In genomic region chr3:133414021-133414392, GRCh38 we compare ENCODE assay signal across 20 cellular contexts. TPM values are rescaled to one million over a fixed set of nuclear protein-coding genes. Genes with fewer than 3 reads are reported as not detected.
"Had no signal": no experiment of that assay in that cellular context is flagged by ENCODE, and none has a peak within 500 bp of the region (broad histone marks: within the 10 kb centered on the region; RNA-seq: fewer than 3 reads in every experiment).

No MANE protein-coding gene starts in this region.

- H3K4me3 Mint-ChIP-seq: activated CD4-positive, alpha-beta T cell treated with anti-CD3 and anti-CD28 coated beads, Interleukin-2, amount 10 ng/mL, durations not matched to agents 24 days and 14 days; activated CD8-positive, alpha-beta T cell treated with anti-CD3 and anti-CD28 coated beads for 36 hours; activated naive CD8-positive, alpha-beta T cell treated with anti-CD3 and anti-CD28 coated beads, Interleukin-2, amount 10 ng/mL, durations not matched to agents 7 days and 5 days; activated T-cell treated with anti-CD3 and anti-CD28 coated beads, Interleukin-2, amount 50 U/mL, for 24 hours; mesothelial cell of epicardium; nephron progenitor cell had no signal

- H3K36me3 ChIP-seq: gastroesophageal sphincter, heart right ventricle, lower lobe of right lung had no signal

- H3K9me3 ChIP-seq: gastroesophageal sphincter, heart right ventricle, lower lobe of right lung had no signal

- DNase-seq: activated CD4-positive, alpha-beta T cell treated with anti-CD3 and anti-CD28 coated beads, Interleukin-2, amount 10 ng/mL, durations not matched to agents 24 days and 14 days; activated naive CD4-positive, alpha-beta T cell treated with Interleukin-2 at 50 U/mL for 16 hours; activated naive CD8-positive, alpha-beta T cell treated with anti-CD3 and anti-CD28 coated beads, Interleukin-2, amount 10 ng/mL, durations not matched to agents 7 days and 5 days; activated T-cell treated with anti-CD3 and anti-CD28 coated beads, Interleukin-2, amount 50 U/mL, for 24 hours; cortex of kidney; effector CD4-positive, alpha-beta T cell; heart right ventricle; lower lobe of right lung; nephron progenitor cell; stimulated activated CD4-positive, alpha-beta T cell treated with anti-CD3 and anti-CD28 coated beads, Interleukin-15, amount 100 ng/mL, for 24 hours; stimulated activated CD4-positive, alpha-beta T cell treated with anti-CD3 and anti-CD28 coated beads, Interleukin-2, amount 100 ng/mL, for 48 hours; T1000 had no signal

- H3K9me3 Mint-ChIP-seq: activated CD8-positive, alpha-beta T cell treated with anti-CD3 and anti-CD28 coated beads for 36 hours; activated T-cell treated with anti-CD3 and anti-CD28 coated beads, Interleukin-2, amount 50 U/mL, for 24 hours; activated T-helper 2 cell treated with anti-CD3 and anti-CD28 coated beads, Interferon-gamma antibody, Interleukin-2, Interleukin-4, amounts not matched to agents 10 μg/mL and 5 μg/mL and 100 μg/mL, durations not matched to agents 14 hours and 24 hours and 36 hours; mesothelial cell of epicardium; nephron progenitor cell had no signal

- ATAC-seq: esophagus mucosa had no signal

- H3K27ac ChIP-seq: lower lobe of right lung had no signal

- H3K27me3 Mint-ChIP-seq: activated CD8-positive, alpha-beta T cell treated with anti-CD3 and anti-CD28 coated beads for 36 hours; activated T-cell treated with anti-CD3 and anti-CD28 coated beads, Interleukin-2, amount 50 U/mL, for 24 hours had no signal

- H3K4me3 ChIP-seq: lower lobe of right lung had no signal

- H3K4me1 ChIP-seq: lower lobe of right lung had no signal

- H3K27ac Mint-ChIP-seq: activated CD4-positive, alpha-beta T cell treated with anti-CD3 and anti-CD28 coated beads, Interleukin-2, amount 10 ng/mL, durations not matched to agents 24 days and 14 days; activated CD8-positive, alpha-beta T cell treated with anti-CD3 and anti-CD28 coated beads for 36 hours; activated naive CD8-positive, alpha-beta T cell treated with anti-CD3 and anti-CD28 coated beads, Interleukin-2, amount 10 ng/mL, durations not matched to agents 7 days and 5 days; activated T-cell treated with anti-CD3 and anti-CD28 coated beads, Interleukin-2, amount 50 U/mL, for 24 hours; activated T-helper 2 cell treated with anti-CD3 and anti-CD28 coated beads, Interferon-gamma antibody, Interleukin-2, Interleukin-4, amounts not matched to agents 10 μg/mL and 5 μg/mL and 100 μg/mL, durations not matched to agents 14 hours and 24 hours and 36 hours had no signal

RNA-seq across cellular contexts. Expression of gene BFSP2, which starts 14.2 kb away (rescaled TPM):
- total RNA-seq: activated CD4-positive, alpha-beta T cell treated with anti-CD3 and anti-CD28 coated beads, Interleukin-2, amount 10 ng/mL, durations not matched to agents 24 days and 14 days; activated naive CD8-positive, alpha-beta T cell treated with anti-CD3 and anti-CD28 coated beads, Interleukin-2, amount 10 ng/mL, durations not matched to agents 7 days and 5 days; activated T-helper 2 cell treated with anti-CD3 and anti-CD28 coated beads, Interferon-gamma antibody, Interleukin-2, Interleukin-4, amounts not matched to agents 10 μg/mL and 5 μg/mL and 100 μg/mL, durations not matched to agents 14 hours and 24 hours and 36 hours; esophagus mucosa; gastroesophageal sphincter; heart right ventricle; lower lobe of right lung; mesothelial cell of epicardium; omental fat pad; progenitor cell of endocrine pancreas; ureter had no signal
